ENCODE assay signal across 9 cellular contexts in genomic region chr6:124795879-124796838, GRCh38.
A peak's percentile ranks its signal among the peaks of the same experiment; 100 is the strongest.
DNase-seq lines count a peak whose midpoint lies in the region; ATAC-seq and TF ChIP-seq lines count a peak whose summit lies in the region.
"Had no signal": no experiment of that assay in that cellular context is flagged by ENCODE, and none has a peak within 500 bp of the region (broad histone marks: within the 10 kb centered on the region; RNA-seq: fewer than 3 reads in every experiment).

No MANE protein-coding gene starts in this region.

- POLR2A ChIA-PET in CD8-positive, alpha-beta memory T cell (lab: Charles Lee), result no interaction called here

- H3K36me3 ChIP-seq in KMS-11 (ENCODE audit: insufficient read depth), result no peaks in the 10 kb centered on the region
- no peaks in the 10 kb centered on the region for H3K36me3 ChIP-seq in CD8-positive, alpha-beta memory T cell (ENCODE audit: insufficient read depth, low read length)

- H3K36me3 Mint-ChIP-seq in CD8-positive, alpha-beta memory T cell, result no peaks in the 10 kb centered on the region

- no peaks in the 10 kb centered on the region for H3K4me1 Mint-ChIP-seq in CD8-positive, alpha-beta memory T cell
- H3K4me1 Mint-ChIP-seq: central memory CD8-positive, alpha-beta T cell had no signal

- no peaks in the 10 kb centered on the region for H4K20me1 ChIP-seq in KMS-11 (ENCODE audit: insufficient read depth)

- H3K9ac ChIP-seq in KMS-11, result no peak overlapping the region

- peak; percentile 28 for DNase-seq in Caki2 (ENCODE audit: low read depth)
- DNase-seq in SW480 (ENCODE audit: low spot score), result peak; percentile 13
- peak; percentile 31 for DNase-seq in left cardiac atrium
- peak in 29 of 49 donors; percentile 1 to 70 (median 21) for DNase-seq in substantia nigra (lab: John Stamatoyannopoulos, UW)
- DNase-seq in CD8-positive, alpha-beta memory T cell, result no peak

- intact Hi-C loops in left cardiac atrium (cut with DNase I), result loop anchor here (1.0 to 10.0 kb wide), 3 partner anchors 994 to 1019 kb away; no protein-coding TSS in a partner anchor

- H3K9me3 ChIP-seq in CD8-positive, alpha-beta memory T cell (ENCODE audit: low read length), result no peaks in the 10 kb centered on the region

- in situ Hi-C loops in Caki2 (cut with HindIII; ENCODE audit: low pct_unique_long_range_greater_than_20kb, low sequenced_read_pairs), result no loop called here

- H3K27me3 Mint-ChIP-seq in CD8-positive, alpha-beta memory T cell, result no peaks in the 10 kb centered on the region
- H3K27me3 Mint-ChIP-seq: central memory CD8-positive, alpha-beta T cell had no signal

- no peak overlapping the region for H3K27ac ChIP-seq in KMS-11
- H3K27ac ChIP-seq in substantia nigra (ENCODE audit: low read depth, low read length, poor library complexity, severe bottlenecking), result no peak overlapping the region
- H3K27ac ChIP-seq in CD8-positive, alpha-beta memory T cell (ENCODE audit: low read depth, low read length), result no peak overlapping the region

- CTCF ChIA-PET in CD8-positive, alpha-beta memory T cell (lab: Charles Lee), result no interaction called here

- no peak overlapping the region for H3K4me3 Mint-ChIP-seq in CD8-positive, alpha-beta memory T cell
- H3K4me3 Mint-ChIP-seq: central memory CD8-positive, alpha-beta T cell had no signal

- H3K4me3 ChIP-seq in KMS-11 (IDR thresholded peaks at IDR 0.05; ENCODE audit: insufficient read depth, low read depth, low read length), result no peak overlapping the region
- no peak overlapping the region for H3K4me3 ChIP-seq in CD8-positive, alpha-beta memory T cell (ENCODE audit: low read length)

- H3K27ac Mint-ChIP-seq in CD8-positive, alpha-beta memory T cell, result no peak overlapping the region

- H2AFZ ChIP-seq in KMS-11 (ENCODE audit: low read depth), result no peak overlapping the region

- peak; percentile 56 for TF ChIP-seq CTCF in KMS-11 (conservative IDR thresholded peaks at IDR 0.05; ENCODE audit: low read depth, low read length)

- H3K9me3 Mint-ChIP-seq in CD8-positive, alpha-beta memory T cell, result peaks cover 0 to 6% (median 0%) of the 10 kb centered on the region in 5 donors

- no peak overlapping the region for H3K4me2 ChIP-seq in KMS-11

- H3K27me3 ChIP-seq in KMS-11 (ENCODE audit: insufficient read depth, low read depth), result no peaks in the 10 kb centered on the region
- no peaks in the 10 kb centered on the region for H3K27me3 ChIP-seq in CD8-positive, alpha-beta memory T cell (ENCODE audit: insufficient read depth, low read length, poor library complexity, severe bottlenecking)

- no peaks in the 10 kb centered on the region for H3K79me2 ChIP-seq in KMS-11 (ENCODE audit: insufficient read depth, low read depth)

- H3K4me1 ChIP-seq in KMS-11 (ENCODE audit: low read depth, poor library complexity, severe bottlenecking), result no peaks in the 10 kb centered on the region
- H3K4me1 ChIP-seq in CD8-positive, alpha-beta memory T cell (ENCODE audit: insufficient read depth, low read length), result no peaks in the 10 kb centered on the region

- peak; percentile 84 to 88 for ATAC-seq in left cardiac atrium
- ATAC-seq in HG03025 (IDR thresholded peaks at IDR 0.05; ENCODE audit: low FRiP score, unreplicated experiment), result no peak
- no peak for ATAC-seq in HG02981 (IDR thresholded peaks at IDR 0.05; ENCODE audit: unreplicated experiment)

Comparison
In these comparisons a context has a peak if more than half of its experiments do, and no peak if none do; other contexts are left out.
1. DNase-seq: peak in Caki2 (single experiment), SW480 (single experiment), left cardiac atrium (single experiment) and substantia nigra (29 of 49); none in CD8-positive, alpha-beta memory T cell (0 of 5).
2. ATAC-seq: peak in left cardiac atrium (2 of 2); none in HG03025 (single experiment) and HG02981 (single experiment).